Comparison of ENCODE assay signal across 10 cellular contexts in the genomic region with DNA sequence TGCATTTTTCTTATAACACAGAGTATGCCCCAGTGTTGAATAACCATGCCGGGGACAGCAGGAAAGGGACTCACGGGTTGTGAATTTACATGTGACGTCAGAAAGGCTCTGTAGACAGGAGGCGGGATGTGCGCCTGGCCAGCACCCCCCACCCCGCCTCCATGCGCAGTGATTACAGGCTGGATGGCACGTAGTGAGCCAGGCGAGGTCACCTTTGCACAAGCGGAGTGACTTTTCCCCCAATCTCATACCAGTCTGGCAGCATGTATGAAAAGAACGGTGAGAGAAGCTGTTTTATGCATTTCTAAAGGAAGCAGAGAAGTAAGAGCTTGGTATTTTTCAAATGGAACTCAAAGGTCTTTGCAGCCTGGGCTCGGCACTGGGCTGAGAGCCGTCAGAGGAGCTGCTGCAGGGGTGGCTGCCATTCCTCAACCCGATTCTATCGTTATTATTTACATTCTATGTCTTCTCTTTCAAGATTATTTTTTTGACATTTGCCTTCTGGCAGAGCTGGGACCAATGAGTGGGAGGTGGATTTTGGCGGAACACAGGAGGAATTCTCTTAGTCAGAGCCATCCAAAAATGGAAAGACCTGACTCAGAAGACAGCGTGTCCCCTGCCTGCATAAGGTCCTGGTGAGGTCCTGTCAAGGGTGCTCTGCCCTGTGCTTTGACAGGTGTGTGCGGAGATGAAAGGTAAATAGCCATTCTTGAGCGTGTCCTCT.
DNase-seq lines count a peak whose midpoint lies in the region; ATAC-seq and TF ChIP-seq lines count a peak whose summit lies in the region.
"Had no signal": no experiment of that assay in that cellular context is flagged by ENCODE, and none has a peak within 500 bp of the region (broad histone marks: within the 10 kb centered on the region; RNA-seq: fewer than 3 reads in every experiment).

No MANE protein-coding gene starts in this region.

- H3K27ac ChIP-seq in ACC112 (ENCODE audit: low read depth, low read length) (peak overlapping the region; percentile 85), esophagus squamous epithelium (peak overlapping the region; percentile 48 to 88 (median 84)), neuronal stem cell (replicated peaks; ENCODE audit: low read length) (no peak overlapping the region)

- 38 to 47% methylated on average over 17 to 18 of the region's 19 CpGs for WGBS in esophagus squamous epithelium, 2 donors
- WGBS in neuronal stem cell (ENCODE audit: extremely low coverage in 2 of 2, insufficient read length in 2 of 2, insufficient replicate concordance in 1 of 2), 2 donors = no CpG with 5 or more reads among the region's 19 CpGs

- no peak for TF ChIP-seq POLR2A in esophagus squamous epithelium (IDR thresholded peaks at IDR 0.05)

- no peak for ATAC-seq in HG03175 (IDR thresholded peaks at IDR 0.05; ENCODE audit: unreplicated experiment)
- no peak for ATAC-seq in GM18870 (IDR thresholded peaks at IDR 0.05; ENCODE audit: unreplicated experiment)
- ATAC-seq in GM19467 (IDR thresholded peaks at IDR 0.05; ENCODE audit: unreplicated experiment) = no peak

- no peaks in the 10 kb centered on the region for H3K27me3 ChIP-seq in ACC112 (ENCODE audit: insufficient read depth, low read length)
- H3K27me3 ChIP-seq in esophagus squamous epithelium = no peaks in the 10 kb centered on the region
- H3K27me3 ChIP-seq in neuronal stem cell (ENCODE audit: control insufficient read depth in 3 of 3, insufficient read depth in 3 of 3, low read depth in 1 of 3, low read length in 3 of 3) = peaks cover 0 to 2% (median 0%) of the 10 kb centered on the region in 3 experiments

- no peaks in the 10 kb centered on the region for H3K36me3 ChIP-seq in ACC112 (ENCODE audit: insufficient read depth, low read length)
- H3K36me3 ChIP-seq in esophagus squamous epithelium = no peaks in the 10 kb centered on the region
- no peaks in the 10 kb centered on the region for H3K36me3 ChIP-seq in neuronal stem cell (replicated peaks in 1 of 2; ENCODE audit: control insufficient read depth in 2 of 2, insufficient read depth in 2 of 2, low read length in 2 of 2)

- H3K4me2 ChIP-seq in neuronal stem cell (ENCODE audit: insufficient read depth, low read length, poor library complexity, severe bottlenecking) = no peak overlapping the region

- H4K8ac ChIP-seq in neuronal stem cell (ENCODE audit: low read depth, low read length) = no peak overlapping the region

- no peak overlapping the region for H3K9ac ChIP-seq in neuronal stem cell (ENCODE audit: low read depth, low read length, poor library complexity)

- H2BK5ac ChIP-seq in neuronal stem cell (ENCODE audit: low read length) = no peak overlapping the region

- no peak overlapping the region for H2BK120ac ChIP-seq in neuronal stem cell (ENCODE audit: low read depth, low read length)

- H3K23ac ChIP-seq in neuronal stem cell (ENCODE audit: low read depth, low read length, poor library complexity) = no peak overlapping the region

- peak overlapping the region; percentile 50 for H3K18ac ChIP-seq in neuronal stem cell (ENCODE audit: low read length)

- H2AK5ac ChIP-seq in neuronal stem cell (ENCODE audit: low read depth, low read length) = no peak overlapping the region

- H2BK12ac ChIP-seq in neuronal stem cell (ENCODE audit: low read length) = peak overlapping the region; percentile 79

- H3K14ac ChIP-seq in neuronal stem cell (ENCODE audit: low read length) = no peak overlapping the region

- DNase-seq in esophagus squamous epithelium (lab: John Stamatoyannopoulos, UW) (no peak), neuronal stem cell (ENCODE audit: low spot score) (no peak)
- DNase-seq in stimulated activated CD4-positive, alpha-beta T cell treated with anti-CD3 and anti-CD28 coated beads, Interleukin-15, amount 100 ng/mL, for 24 hours = no peak
- DNase-seq: activated CD8-positive, alpha-beta memory T cell treated with anti-CD3 and anti-CD28 coated beads, Interleukin-2, amount 50 U/mL, for 48 hours; CD8-positive, alpha-beta memory T cell had no signal

- peak overlapping the region; percentile 19 for H4K91ac ChIP-seq in neuronal stem cell (ENCODE audit: low read depth, low read length, poor library complexity)

- H3K4me3 ChIP-seq in ACC112 (ENCODE audit: low read depth, low read length) = peak overlapping the region; percentile 57
- H3K4me3 ChIP-seq in esophagus squamous epithelium = peak overlapping the region in 1 of 4 donors; percentile 31
- H3K4me3 ChIP-seq in neuronal stem cell (ENCODE audit: low read length in 2 of 2) = no peak overlapping the region

- peak overlapping the region; percentile 80 for H2AFZ ChIP-seq in ACC112 (ENCODE audit: low read length, unreplicated experiment)
- H2AFZ ChIP-seq in neuronal stem cell (ENCODE audit: low read length) = no peak overlapping the region

- no peak overlapping the region for H2BK15ac ChIP-seq in neuronal stem cell (ENCODE audit: low read length)

- no peaks in the 10 kb centered on the region for H3K9me3 ChIP-seq in esophagus squamous epithelium
- H3K9me3 ChIP-seq in neuronal stem cell (replicated peaks in 1 of 2; ENCODE audit: control insufficient read depth in 2 of 2, insufficient read depth in 1 of 2, low read depth in 1 of 2, low read length in 2 of 2) = no peaks in the 10 kb centered on the region

- TF ChIP-seq CTCF in esophagus squamous epithelium (IDR thresholded peaks at IDR 0.05) = no peak

- no peaks in the 10 kb centered on the region for H3K79me2 ChIP-seq in ACC112 (ENCODE audit: control insufficient read depth, insufficient read depth, low read length, unreplicated experiment)

- intact Hi-C loops in esophagus squamous epithelium (cut with DNase I) = no loop called here

- no peak overlapping the region for H3K4ac ChIP-seq in neuronal stem cell (ENCODE audit: low read length)

- H3K79me1 ChIP-seq in neuronal stem cell (ENCODE audit: low read depth, low read length) = peaks cover 3% of the 10 kb centered on the region

- peaks cover 41% of the 10 kb centered on the region for H3K4me1 ChIP-seq in ACC112 (ENCODE audit: control insufficient read depth, insufficient read depth, low read length, unreplicated experiment)
- peaks cover 0 to 50% (median 32%) of the 10 kb centered on the region in 3 donors for H3K4me1 ChIP-seq in esophagus squamous epithelium
- peaks cover 0 to 9% of the 10 kb centered on the region in 2 donors for H3K4me1 ChIP-seq in neuronal stem cell (ENCODE audit: control insufficient read depth in 2 of 2, insufficient read depth in 1 of 2, low read depth in 1 of 2, low read length in 2 of 2)

TF ChIP-seq in PFSK-1, 5 proteins besides CTCF, POLR2A, EP300 and RAD21:
- no peak for TF ChIP-seq SIN3A (IDR thresholded peaks at IDR 0.05; ENCODE audit: borderline replicate concordance, insufficient read depth, low read length)
- TF ChIP-seq, protein P1, sequence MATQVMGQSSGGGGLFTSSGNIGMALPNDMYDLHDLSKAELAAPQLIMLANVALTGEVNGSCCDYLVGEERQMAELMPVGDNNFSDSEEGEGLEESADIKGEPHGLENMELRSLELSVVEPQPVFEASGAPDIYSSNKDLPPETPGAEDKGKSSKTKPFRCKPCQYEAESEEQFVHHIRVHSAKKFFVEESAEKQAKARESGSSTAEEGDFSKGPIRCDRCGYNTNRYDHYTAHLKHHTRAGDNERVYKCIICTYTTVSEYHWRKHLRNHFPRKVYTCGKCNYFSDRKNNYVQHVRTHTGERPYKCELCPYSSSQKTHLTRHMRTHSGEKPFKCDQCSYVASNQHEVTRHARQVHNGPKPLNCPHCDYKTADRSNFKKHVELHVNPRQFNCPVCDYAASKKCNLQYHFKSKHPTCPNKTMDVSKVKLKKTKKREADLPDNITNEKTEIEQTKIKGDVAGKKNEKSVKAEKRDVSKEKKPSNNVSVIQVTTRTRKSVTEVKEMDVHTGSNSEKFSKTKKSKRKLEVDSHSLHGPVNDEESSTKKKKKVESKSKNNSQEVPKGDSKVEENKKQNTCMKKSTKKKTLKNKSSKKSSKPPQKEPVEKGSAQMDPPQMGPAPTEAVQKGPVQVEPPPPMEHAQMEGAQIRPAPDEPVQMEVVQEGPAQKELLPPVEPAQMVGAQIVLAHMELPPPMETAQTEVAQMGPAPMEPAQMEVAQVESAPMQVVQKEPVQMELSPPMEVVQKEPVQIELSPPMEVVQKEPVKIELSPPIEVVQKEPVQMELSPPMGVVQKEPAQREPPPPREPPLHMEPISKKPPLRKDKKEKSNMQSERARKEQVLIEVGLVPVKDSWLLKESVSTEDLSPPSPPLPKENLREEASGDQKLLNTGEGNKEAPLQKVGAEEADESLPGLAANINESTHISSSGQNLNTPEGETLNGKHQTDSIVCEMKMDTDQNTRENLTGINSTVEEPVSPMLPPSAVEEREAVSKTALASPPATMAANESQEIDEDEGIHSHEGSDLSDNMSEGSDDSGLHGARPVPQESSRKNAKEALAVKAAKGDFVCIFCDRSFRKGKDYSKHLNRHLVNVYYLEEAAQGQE (IDR thresholded peaks at IDR 0.05; ENCODE audit: insufficient read depth in 1 of 2, low read depth in 2 of 2, low read length in 2 of 2) = no peak
- TF ChIP-seq FOXP2 (optimal IDR thresholded peaks at IDR 0.05; ENCODE audit: borderline replicate concordance, extremely low read depth, extremely low read length, insufficient read depth) = peak; percentile 47
- TF ChIP-seq POLR2AphosphoS5 (IDR thresholded peaks at IDR 0.05; ENCODE audit: low read depth, low read length) = no peak
- TF ChIP-seq TAF1 (IDR thresholded peaks at IDR 0.05; ENCODE audit: borderline replicate concordance, insufficient read depth, low read length) = no peak
